In genomic region chr6:91055959-91056358, GRCh38 we compare ENCODE assay signal across 8 cellular contexts.
"Had no signal": no experiment of that assay in that cellular context is flagged by ENCODE, and none has a peak within 500 bp of the region (broad histone marks: within the 10 kb centered on the region; RNA-seq: fewer than 3 reads in every experiment).

No MANE protein-coding gene starts in this region.

- DNase-seq: IMR-90, KBM-7, KG1 had no signal

- H3K4me1 Mint-ChIP-seq: IgD-negative memory B cell had no signal

- FAIRE-seq: HepG2, HTR-8/SVneo had no signal

- H3K4me3 Mint-ChIP-seq: IgD-negative memory B cell had no signal

- ATAC-seq: HepG2 had no signal

- H3K27ac Mint-ChIP-seq: IgD-negative memory B cell had no signal

- H3K27ac ChIP-seq: HL-60, KMS-11 had no signal

- H3K4me2 ChIP-seq: KMS-11 had no signal

- H3K27me3 Mint-ChIP-seq: IgD-negative memory B cell had no signal

- H3K9ac ChIP-seq: KMS-11 had no signal

- H3K36me3 Mint-ChIP-seq: IgD-negative memory B cell had no signal
